6 cellular contexts compared by ENCODE assay signal in the genomic region with DNA sequence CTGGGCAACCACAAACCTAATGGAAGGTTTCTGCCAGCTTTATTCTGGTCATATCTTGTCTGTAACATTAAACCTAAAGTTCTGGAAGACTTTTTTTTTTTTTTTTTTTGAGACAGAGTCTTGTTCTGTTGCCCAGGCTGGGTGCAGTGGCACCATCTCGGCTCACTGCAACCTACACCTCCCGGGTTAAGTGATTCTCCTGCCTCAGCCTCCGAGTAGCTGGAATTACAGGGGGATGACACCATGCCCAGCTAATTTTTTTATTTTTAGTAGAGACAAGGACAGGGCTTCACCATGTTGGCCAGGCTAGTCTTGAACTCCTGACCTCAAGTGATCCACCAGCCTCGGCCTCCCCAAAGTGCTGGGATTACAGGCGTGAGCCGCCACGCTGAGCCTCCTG. TPM values are rescaled to one million over a fixed set of nuclear protein-coding genes. Genes with fewer than 3 reads are reported as not detected.
A peak's percentile ranks its signal among the peaks of the same experiment; 100 is the strongest.
DNase-seq lines count a peak whose midpoint lies in the region; ATAC-seq, FAIRE-seq and TF ChIP-seq lines count a peak whose summit lies in the region.
"Not testable (repeated sequence)": the region's sequence is repeated elsewhere in the genome, so short reads cannot be mapped to it uniquely, and the experiment has no call there.

No MANE protein-coding gene starts in this region.

- H3K36me3 Mint-ChIP-seq in osteocyte (ENCODE audit: unreplicated experiment) = not testable (repeated sequence)

- H3K79me2 ChIP-seq in GM23248 (ENCODE audit: insufficient read depth) (peaks cover 100% of the 10 kb centered on the region), Loucy (ENCODE audit: insufficient read depth, low read length) (peaks cover 98% of the 10 kb centered on the region), keratinocyte (ENCODE audit: control insufficient read depth, insufficient read depth, low read length) (peaks cover 98% of the 10 kb centered on the region)

- not testable (repeated sequence) for H3K27ac ChIP-seq in GM23248
- H3K27ac ChIP-seq in keratinocyte (ENCODE audit: control insufficient read depth, insufficient read depth, low read length) = peak overlapping the region; percentile 16

- not testable (repeated sequence) for H3K27me3 ChIP-seq in GM23248 (replicated peaks; ENCODE audit: insufficient read depth); Loucy (ENCODE audit: insufficient read depth, low read length, poor library complexity, severe bottlenecking); bronchial epithelial cell (ENCODE audit: control insufficient read depth, insufficient read depth, low read length); keratinocyte (ENCODE audit: control insufficient read depth, extremely low read depth, insufficient read depth, low read length)

- not testable (repeated sequence) for TF ChIP-seq CTCF in Loucy (conservative IDR thresholded peaks at IDR 0.05; ENCODE audit: low read length); bronchial epithelial cell (IDR thresholded peaks at IDR 0.05; ENCODE audit: insufficient read depth, low read length, severe bottlenecking); keratinocyte (optimal IDR thresholded peaks at IDR 0.05 in 1 of 3, IDR thresholded peaks at IDR 0.05 in 1 of 3, conservative IDR thresholded peaks at IDR 0.05 in 1 of 3; ENCODE audit: extremely low read depth in 1 of 3, insufficient read depth in 2 of 3, low read length in 3 of 3); osteocyte (IDR thresholded peaks at IDR 0.05)

- H3K4me3 ChIP-seq in GM23248; bronchial epithelial cell (ENCODE audit: low read depth, low read length); keratinocyte (ENCODE audit: control insufficient read depth in 2 of 3, extremely low read depth in 1 of 3, insufficient read depth in 2 of 3, low read depth in 1 of 3, low read length in 3 of 3): not testable (repeated sequence)
- H3K4me3 ChIP-seq in Loucy (ENCODE audit: low read length, poor library complexity, severe bottlenecking) = peak overlapping the region; percentile 5

- H4K20me1 ChIP-seq in GM23248 (ENCODE audit: insufficient read depth) (peaks cover 18% of the 10 kb centered on the region), Loucy (ENCODE audit: insufficient read depth, low read length, poor library complexity, severe bottlenecking) (peaks cover 98% of the 10 kb centered on the region)
- not testable (repeated sequence) for H4K20me1 ChIP-seq in keratinocyte (ENCODE audit: control insufficient read depth, extremely low read depth, insufficient read depth, low read length)

- DNase-seq in GM23248 (peak; percentile 37), bronchial epithelial cell (ENCODE audit: low read depth) (peak; percentile 42), osteocyte (ENCODE audit: extremely low spot score, unreplicated experiment) (peak; percentile 8)
- not testable (repeated sequence) for DNase-seq in keratinocyte (ENCODE audit: low read depth, low spot score)

- not testable (repeated sequence) for H3K4me2 ChIP-seq in GM23248 (ENCODE audit: unreplicated experiment)
- H3K4me2 ChIP-seq in Loucy (ENCODE audit: low read depth, low read length, poor library complexity, severe bottlenecking) (peak overlapping the region; percentile 45), keratinocyte (ENCODE audit: control insufficient read depth, extremely low read depth, insufficient read depth, low read depth, low read length) (peak overlapping the region; percentile 34)

- not testable (repeated sequence) for H3F3A ChIP-seq in GM23248 (ENCODE audit: insufficient read depth); Loucy (ENCODE audit: low read depth)

- H3K27me3 Mint-ChIP-seq in osteocyte (ENCODE audit: unreplicated experiment) = not testable (repeated sequence)

- H3K4me1 ChIP-seq in GM23248 (ENCODE audit: insufficient read depth) (peaks cover 41% of the 10 kb centered on the region), Loucy (ENCODE audit: insufficient read depth, low read length, poor library complexity, severe bottlenecking) (peaks cover 61% of the 10 kb centered on the region), keratinocyte (ENCODE audit: control insufficient read depth, extremely low read depth, insufficient read depth, low read length) (peaks cover 14% of the 10 kb centered on the region)

- H2AFZ ChIP-seq in GM23248; Loucy (ENCODE audit: low read length); keratinocyte (ENCODE audit: control insufficient read depth, low read length): not testable (repeated sequence)

- H3K9me3 Mint-ChIP-seq in osteocyte (ENCODE audit: unreplicated experiment) = not testable (repeated sequence)

- H3K9me3 ChIP-seq in GM23248 (ENCODE audit: low read depth); Loucy (ENCODE audit: insufficient read depth, low read depth, low read length); keratinocyte (ENCODE audit: control insufficient read depth, low read depth, low read length): not testable (repeated sequence)

- H3K9ac ChIP-seq in GM23248; Loucy (ENCODE audit: low read depth, low read length, poor library complexity, severe bottlenecking); keratinocyte (ENCODE audit: control insufficient read depth, extremely low read depth, insufficient read depth, low read length): not testable (repeated sequence)

- peaks cover 45% of the 10 kb centered on the region for H3K4me1 Mint-ChIP-seq in osteocyte (ENCODE audit: unreplicated experiment)

- not testable (repeated sequence) for H3K9me2 ChIP-seq in GM23248 (ENCODE audit: insufficient read depth); Loucy (replicated peaks; ENCODE audit: low read depth, low read length)

- dilution Hi-C loops in keratinocyte (cut with MboI; ENCODE audit: extremely low pct_ligation_motif_present, low sequenced_read_pairs) = not testable (repeated sequence)

- not testable (repeated sequence) for H3K36me3 ChIP-seq in GM23248 (ENCODE audit: low read depth); Loucy (ENCODE audit: insufficient read depth, low read length); bronchial epithelial cell (ENCODE audit: control insufficient read depth, insufficient read depth, low read length); keratinocyte (ENCODE audit: control insufficient read depth in 2 of 2, extremely low read depth in 1 of 2, insufficient read depth in 2 of 2, low read length in 2 of 2)

- in situ Hi-C loops in GM23248 (cut with MboI) = not testable (repeated sequence)

- FAIRE-seq in bronchial epithelial cell (lab: Jason Lieb, UNC); keratinocyte (lab: Jason Lieb, UNC): not testable (repeated sequence)

- H3K27ac Mint-ChIP-seq in osteocyte (ENCODE audit: unreplicated experiment) = peak overlapping the region; percentile 42

- not testable (repeated sequence) for H3K9me1 ChIP-seq in keratinocyte (ENCODE audit: control insufficient read depth, extremely low read depth, insufficient read depth, low read length)

- ATAC-seq in SK-N-SH treated with all-trans-retinoic acid at 6 μM for 48 hours = peak; percentile 38; the same call in 2 of the 3 replicates

- WGBS in GM23248 (ENCODE audit: low coverage in 1 of 2, low lambda C conversion rate in 2 of 2, missing lambda C conversion rate in 2 of 2), 2 experiments = 84 to 87% methylated on average over 7 of the region's 7 CpGs

- H3K4me3 Mint-ChIP-seq in osteocyte (ENCODE audit: unreplicated experiment) = not testable (repeated sequence)

RNA-seq across cellular contexts. Expression of a gene that starts 7.9 kb away (rescaled TPM):
- 24.4 and 24.9 TPM in 2 replicates for total RNA-seq in GM23248 (2014; rRNA removed; shearing (Covaris generic))
- polyA plus RNA-seq in GM23248 (2016; fragmentation: Nextera tagmentation; extraction: Ambion mirVana) (29.9 and 31.0 TPM in 2 replicates), keratinocyte (14.4 to 19.0 TPM (median 15.4 TPM) in 3 replicates)
- total RNA-seq in bronchial epithelial cell (59.5 and 60.0 TPM in 2 replicates), osteocyte (29.4 and 32.2 TPM in 2 replicates)
- 9.1 TPM for polyA plus RNA-seq in keratinocyte (2011; ENCODE audit: low read depth)
- polyA plus RNA-seq in keratinocyte (2011; cell fraction: cytosol; rRNA removed) = 8.8 and 15.0 TPM in 2 replicates
- 25.0 and 29.5 TPM in 2 replicates for polyA plus RNA-seq in keratinocyte (2011; cell fraction: nucleus; rRNA removed)
- polyA plus RNA-seq in keratinocyte (2012; ENCODE audit: low replicate concordance) = 11.0 and 29.4 TPM in 2 replicates
- 9.1 to 22.1 TPM (median 20.8 TPM) in 3 replicates for polyA minus RNA-seq in keratinocyte
- 15.2 TPM for polyA minus RNA-seq in keratinocyte (2011; cell fraction: cytosol; rRNA and poly(A)+ RNA removed)
- 13.3 and 21.3 TPM in 2 replicates for polyA minus RNA-seq in keratinocyte (2011; cell fraction: nucleus; rRNA and poly(A)+ RNA removed)
